30 cellular contexts compared by ENCODE assay signal in genomic region chr4:76238701-76239100, GRCh38. TPM values are rescaled to one million over a fixed set of nuclear protein-coding genes. Genes with fewer than 3 reads are reported as not detected.
"Had no signal": no experiment of that assay in that cellular context is flagged by ENCODE, and none has a peak within 500 bp of the region (broad histone marks: within the 10 kb centered on the region; RNA-seq: fewer than 3 reads in every experiment).

No MANE protein-coding gene starts in this region.

- DNase-seq: activated CD4-positive, alpha-beta memory T cell treated with anti-CD3 and anti-CD28 coated beads for 36 hours; activated CD4-positive, alpha-beta T cell treated with anti-CD3 and anti-CD28 coated beads for 36 hours; activated CD4-positive, alpha-beta T cell treated with anti-CD3 and anti-CD28 coated beads, Interleukin-2, amount 10 ng/mL, durations not matched to agents 24 days and 14 days; activated CD4-positive, CD25-positive, alpha-beta regulatory T cell; activated CD4-positive, CD25-positive, alpha-beta regulatory T cell treated with anti-CD3 and anti-CD28 coated beads, Interleukin-2, amount 50 U/mL, for 72 hours; activated CD8-positive, alpha-beta memory T cell treated with anti-CD3 and anti-CD28 coated beads, Interleukin-2, amount 10 ng/mL, durations not matched to agents 7 days and 5 days; activated CD8-positive, alpha-beta memory T cell treated with anti-CD3 and anti-CD28 coated beads, Interleukin-2, amount 50 U/mL, for 4 hours; activated CD8-positive, alpha-beta T cell treated with anti-CD3 and anti-CD28 coated beads, Interleukin-2, amount 10 ng/mL, durations not matched to agents 7 days and 5 days; activated effector memory CD4-positive, alpha-beta T cell treated with anti-CD3 and anti-CD28 coated beads, Interleukin-2, amount 50 U/mL, for 16 hours; activated naive CD4-positive, alpha-beta T cell treated with anti-CD3 and anti-CD28 coated beads for 36 hours; activated naive CD8-positive, alpha-beta T cell treated with anti-CD3 and anti-CD28 coated beads, Interleukin-2, amount 10 ng/mL, durations not matched to agents 7 days and 5 days; activated T-cell treated with anti-CD3 and anti-CD28 coated beads, Interleukin-2, amount 50 U/mL, for 1 hour; activated T-cell treated with anti-CD3 and anti-CD28 coated beads, Interleukin-2, amount 50 U/mL, for 48 hours; central memory CD4-positive, alpha-beta T cell; cerebellar nuclear complex; colonic mucosa; effector memory CD4-positive, alpha-beta T cell; endodermal cell; erythroblast; foreskin keratinocyte; T-helper 2 cell had no signal

- H3K27me3 ChIP-seq: body of pancreas, colonic mucosa, esophagus muscularis mucosa, gastroesophageal sphincter had no signal

- H3K9me3 ChIP-seq: body of pancreas, colonic mucosa had no signal

- ATAC-seq: activated CD4-positive, alpha-beta T cell treated with anti-CD3 and anti-CD28 coated beads for 36 hours; activated CD8-positive, alpha-beta memory T cell treated with anti-CD3 and anti-CD28 coated beads, Interleukin-2, amount 10 ng/mL, durations not matched to agents 7 days and 5 days; activated CD8-positive, alpha-beta T cell treated with anti-CD3 and anti-CD28 coated beads, Interleukin-2, amount 10 ng/mL, durations not matched to agents 7 days and 5 days; foreskin keratinocyte; gastroesophageal sphincter had no signal

- H3K27ac ChIP-seq: colonic mucosa, esophagus muscularis mucosa, foreskin keratinocyte, gastroesophageal sphincter had no signal

- H3K36me3 ChIP-seq: colonic mucosa, esophagus muscularis mucosa, gastroesophageal sphincter had no signal

- H3K4me3 ChIP-seq: body of pancreas, colonic mucosa, dorsolateral prefrontal cortex, esophagus muscularis mucosa, gastroesophageal sphincter had no signal

RNA-seq across cellular contexts. Expression of gene FAM47E, which starts 12.8 kb away (rescaled TPM):
- total RNA-seq: activated CD4-positive, alpha-beta memory T cell treated with anti-CD3 and anti-CD28 coated beads for 36 hours; activated CD4-positive, alpha-beta T cell treated with anti-CD3 and anti-CD28 coated beads for 36 hours; activated CD4-positive, alpha-beta T cell treated with anti-CD3 and anti-CD28 coated beads, Interleukin-2, amount 10 ng/mL, durations not matched to agents 24 days and 14 days; activated CD8-positive, alpha-beta memory T cell treated with anti-CD3 and anti-CD28 coated beads for 36 hours; activated CD8-positive, alpha-beta T cell treated with anti-CD3 and anti-CD28 coated beads, Interleukin-2, amount 10 ng/mL, durations not matched to agents 7 days and 5 days; activated naive CD4-positive, alpha-beta T cell treated with anti-CD3 and anti-CD28 coated beads for 36 hours; activated T-helper 1 cell treated with anti-CD3 and anti-CD28 coated beads, Interleukin-12 subunit alpha, Interleukin-12 subunit beta, Interleukin-2, Interleukin-4 antibody, amounts not matched to agents 30 ng/mL and 10 ng/mL and 1 ng/mL, durations not matched to agents 14 hours and 24 hours and 36 hours; activated T-helper 2 cell treated with anti-CD3 and anti-CD28 coated beads, Interferon-gamma antibody, Interleukin-2, Interleukin-4, amounts not matched to agents 10 μg/mL and 5 μg/mL and 100 μg/mL, durations not matched to agents 14 hours and 24 hours and 36 hours; foreskin keratinocyte; glomerular endothelial cell; T-helper 1 cell treated with Interleukin-12 subunit alpha and Interleukin-12 subunit beta and Interleukin-4 antibody, amounts not matched to agents 30 ng/mL and 1 ng/mL, for 36 hours had no signal
- polyA plus RNA-seq: foreskin keratinocyte had no signal
